Comparison of ENCODE assay signal across 1 cellular context in genomic region chr11:66616379-66617147, GRCh38.
TF ChIP-seq lines count a peak whose summit lies in the region.

TSS of gene RBM14 (plus strand) at chr11:66616630. CDS start at chr11:66616721, 91 bp downstream.

TF ChIP-seq in HepG2, 621 proteins besides CTCF, POLR2A, EP300 and RAD21 (continued from another document and continues in another):
- peak; percentile 16; the same call in 1 of the 2 replicates for TF ChIP-seq E2F5 (CRISPR knock-in tag; conservative IDR thresholded peaks at IDR 0.05)
- no peak; the same call in none of the 2 replicates for TF ChIP-seq ZNF704 (CRISPR knock-in tag; IDR thresholded peaks at IDR 0.05; ENCODE audit: borderline replicate concordance)
- TF ChIP-seq PRDM4 (CRISPR knock-in tag; IDR thresholded peaks at IDR 0.05; ENCODE audit: borderline replicate concordance), result no peak
- no peak for TF ChIP-seq EEA1 (CRISPR knock-in tag; IDR thresholded peaks at IDR 0.05; ENCODE audit: borderline replicate concordance)
- TF ChIP-seq FOXC1 (CRISPR knock-in tag; IDR thresholded peaks at IDR 0.05; ENCODE audit: borderline replicate concordance), result peak; percentile 93
- no peak for TF ChIP-seq ZNF335 (CRISPR knock-in tag; IDR thresholded peaks at IDR 0.05)
- TF ChIP-seq SOX6 (IDR thresholded peaks at IDR 0.05), result no peak
- TF ChIP-seq SOX6 (CRISPR knock-in tag; IDR thresholded peaks at IDR 0.05), result peak; percentile 24; the same call in 1 of the 2 replicates
- no peak for TF ChIP-seq ZNF292 (CRISPR knock-in tag; IDR thresholded peaks at IDR 0.05; ENCODE audit: borderline replicate concordance, low read depth)
- no peak for TF ChIP-seq ZEB1 (IDR thresholded peaks at IDR 0.05; ENCODE audit: insufficient replicate concordance, low read depth)
- TF ChIP-seq PRDM15 (CRISPR knock-in tag; IDR thresholded peaks at IDR 0.05), result no peak
- TF ChIP-seq TAF15 (IDR thresholded peaks at IDR 0.05; ENCODE audit: low read depth, low read length, poor library complexity, severe bottlenecking), result no peak
- no peak for TF ChIP-seq ZNF558 (CRISPR knock-in tag; IDR thresholded peaks at IDR 0.05; ENCODE audit: borderline replicate concordance)
- TF ChIP-seq ZNF720 (CRISPR knock-in tag; IDR thresholded peaks at IDR 0.05), result no peak
- TF ChIP-seq SOX13 (IDR thresholded peaks at IDR 0.05), result no peak; the same call in 1 of the 2 replicates
- TF ChIP-seq SOX13 (CRISPR knock-in tag; conservative IDR thresholded peaks at IDR 0.05 in 1 of 2, IDR thresholded peaks at IDR 0.05 in 1 of 2), result peak in 1 of 2 experiments; percentile 42; a peak in 2 of 4 replicates
- TF ChIP-seq ZNF883 (CRISPR knock-in tag; IDR thresholded peaks at IDR 0.05; ENCODE audit: not compliant biosample characterization), result peak; percentile 82
- peak; percentile 10; the same call in 1 of the 2 replicates for TF ChIP-seq GATAD2A (CRISPR knock-in tag; IDR thresholded peaks at IDR 0.05)
- peak; percentile 37; the same call in 1 of the 2 replicates for TF ChIP-seq SOX5 (CRISPR knock-in tag; IDR thresholded peaks at IDR 0.05; ENCODE audit: borderline replicate concordance)
- TF ChIP-seq ZNF367 (CRISPR knock-in tag; IDR thresholded peaks at IDR 0.05; ENCODE audit: borderline replicate concordance), result peak; percentile 29; the same call in 1 of the 2 replicates
- TF ChIP-seq DMAP1 (CRISPR knock-in tag; IDR thresholded peaks at IDR 0.05), result peak; percentile 93
- no peak for TF ChIP-seq ZNF18 (CRISPR knock-in tag; IDR thresholded peaks at IDR 0.05; ENCODE audit: insufficient replicate concordance)
- TF ChIP-seq ATF5 (CRISPR knock-in tag; IDR thresholded peaks at IDR 0.05; ENCODE audit: low read depth), result no peak; the same call in 1 of the 2 replicates
- TF ChIP-seq KDM1A (CRISPR knock-in tag; IDR thresholded peaks at IDR 0.05), result no peak
- TF ChIP-seq KMT2A (CRISPR knock-in tag; IDR thresholded peaks at IDR 0.05), result peak; percentile 44; the same call in 1 of the 2 replicates
- TF ChIP-seq MBD4 (IDR thresholded peaks at IDR 0.05; ENCODE audit: borderline replicate concordance, low read length), result no peak
- peak; percentile 41; the same call in 1 of the 2 replicates for TF ChIP-seq MED13 (CRISPR knock-in tag; IDR thresholded peaks at IDR 0.05)
- TF ChIP-seq HNF4G (IDR thresholded peaks at IDR 0.05; ENCODE audit: borderline replicate concordance, low read depth, low read length), result no peak
- no peak for TF ChIP-seq HNF4G (CRISPR knock-in tag; IDR thresholded peaks at IDR 0.05; ENCODE audit: borderline replicate concordance, low read depth)
- TF ChIP-seq MAFK (conservative IDR thresholded peaks at IDR 0.05 in 1 of 2, IDR thresholded peaks at IDR 0.05 in 1 of 2; ENCODE audit: low read length in 2 of 2), result no peak
- no peak for TF ChIP-seq ZNF354B (CRISPR knock-in tag; IDR thresholded peaks at IDR 0.05)
- TF ChIP-seq ETS1 (CRISPR knock-in tag; IDR thresholded peaks at IDR 0.05), result peak; percentile 83; the same call in 1 of the 2 replicates
- TF ChIP-seq ZNF34 (CRISPR knock-in tag; IDR thresholded peaks at IDR 0.05; ENCODE audit: borderline replicate concordance), result no peak; the same call in 1 of the 2 replicates
- TF ChIP-seq ELF1 (CRISPR knock-in tag; IDR thresholded peaks at IDR 0.05), result peak; percentile 38; the same call in 1 of the 2 replicates
- no peak for TF ChIP-seq ZNF629 (CRISPR knock-in tag; conservative IDR thresholded peaks at IDR 0.05)
- 0 out of 2 replicates have a peak, but pooled peaks have one; percentile 13 for TF ChIP-seq MIER3 (CRISPR knock-in tag; IDR thresholded peaks at IDR 0.05; ENCODE audit: borderline replicate concordance)
- no peak for TF ChIP-seq ZSCAN31 (CRISPR knock-in tag; IDR thresholded peaks at IDR 0.05; ENCODE audit: low read depth)
- TF ChIP-seq HNF4A (CRISPR knock-in tag; IDR thresholded peaks at IDR 0.05), result no peak
- TF ChIP-seq ATM (IDR thresholded peaks at IDR 0.05; ENCODE audit: borderline replicate concordance), result no peak
- TF ChIP-seq DZIP1 (CRISPR knock-in tag; IDR thresholded peaks at IDR 0.05), result no peak
- TF ChIP-seq MTA3 (CRISPR knock-in tag; IDR thresholded peaks at IDR 0.05), result no peak
- peak; percentile 25; the same call in 1 of the 2 replicates for TF ChIP-seq FOXK2 (IDR thresholded peaks at IDR 0.05)
- peak; percentile 55; the same call in 1 of the 2 replicates for TF ChIP-seq PHF21A (CRISPR knock-in tag; IDR thresholded peaks at IDR 0.05)
- TF ChIP-seq ZC3H4 (CRISPR knock-in tag; IDR thresholded peaks at IDR 0.05; ENCODE audit: borderline replicate concordance), result no peak; the same call in 1 of the 2 replicates
- TF ChIP-seq BCLAF1 (IDR thresholded peaks at IDR 0.05), result no peak
- no peak for TF ChIP-seq TRIM24 (CRISPR knock-in tag; IDR thresholded peaks at IDR 0.05)
